ENCODE assay signal across 1 cellular context in the genomic region with DNA sequence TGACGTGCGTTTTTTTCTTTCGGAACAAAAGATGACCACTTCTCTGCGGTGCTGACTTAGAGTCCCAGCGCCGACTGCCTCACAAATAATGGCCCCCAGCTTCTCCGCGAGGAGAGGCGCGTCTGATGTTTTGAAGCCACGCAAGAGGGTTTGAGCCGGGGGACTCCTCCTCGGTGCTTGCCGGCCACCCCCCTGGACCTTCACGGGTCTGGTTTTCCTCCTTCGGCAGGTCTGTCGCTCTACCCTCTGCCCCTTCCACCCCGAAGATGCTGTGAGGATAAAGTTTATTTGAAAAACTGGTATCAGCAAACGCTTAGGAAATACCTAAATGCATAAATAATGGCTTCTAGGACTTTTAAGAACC.
TF ChIP-seq lines count a peak whose summit lies in the region.

No MANE protein-coding gene starts in this region.

TF ChIP-seq in WTC11, 78 proteins besides CTCF, POLR2A, EP300 and RAD21 (continued from another document):
- TF ChIP-seq, protein P1, sequence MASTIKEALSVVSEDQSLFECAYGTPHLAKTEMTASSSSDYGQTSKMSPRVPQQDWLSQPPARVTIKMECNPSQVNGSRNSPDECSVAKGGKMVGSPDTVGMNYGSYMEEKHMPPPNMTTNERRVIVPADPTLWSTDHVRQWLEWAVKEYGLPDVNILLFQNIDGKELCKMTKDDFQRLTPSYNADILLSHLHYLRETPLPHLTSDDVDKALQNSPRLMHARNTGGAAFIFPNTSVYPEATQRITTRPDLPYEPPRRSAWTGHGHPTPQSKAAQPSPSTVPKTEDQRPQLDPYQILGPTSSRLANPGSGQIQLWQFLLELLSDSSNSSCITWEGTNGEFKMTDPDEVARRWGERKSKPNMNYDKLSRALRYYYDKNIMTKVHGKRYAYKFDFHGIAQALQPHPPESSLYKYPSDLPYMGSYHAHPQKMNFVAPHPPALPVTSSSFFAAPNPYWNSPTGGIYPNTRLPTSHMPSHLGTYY (CRISPR knock-in tag; IDR thresholded peaks at IDR 0.05), result no peak
- TF ChIP-seq ZNF423 (CRISPR knock-in tag; IDR thresholded peaks at IDR 0.05) (no peak), IRF2 (CRISPR knock-in tag; IDR thresholded peaks at IDR 0.05; ENCODE audit: borderline replicate concordance, low read depth) (no peak), ZNF671 (CRISPR knock-in tag; IDR thresholded peaks at IDR 0.05) (no peak)
- TF ChIP-seq, protein P2, sequence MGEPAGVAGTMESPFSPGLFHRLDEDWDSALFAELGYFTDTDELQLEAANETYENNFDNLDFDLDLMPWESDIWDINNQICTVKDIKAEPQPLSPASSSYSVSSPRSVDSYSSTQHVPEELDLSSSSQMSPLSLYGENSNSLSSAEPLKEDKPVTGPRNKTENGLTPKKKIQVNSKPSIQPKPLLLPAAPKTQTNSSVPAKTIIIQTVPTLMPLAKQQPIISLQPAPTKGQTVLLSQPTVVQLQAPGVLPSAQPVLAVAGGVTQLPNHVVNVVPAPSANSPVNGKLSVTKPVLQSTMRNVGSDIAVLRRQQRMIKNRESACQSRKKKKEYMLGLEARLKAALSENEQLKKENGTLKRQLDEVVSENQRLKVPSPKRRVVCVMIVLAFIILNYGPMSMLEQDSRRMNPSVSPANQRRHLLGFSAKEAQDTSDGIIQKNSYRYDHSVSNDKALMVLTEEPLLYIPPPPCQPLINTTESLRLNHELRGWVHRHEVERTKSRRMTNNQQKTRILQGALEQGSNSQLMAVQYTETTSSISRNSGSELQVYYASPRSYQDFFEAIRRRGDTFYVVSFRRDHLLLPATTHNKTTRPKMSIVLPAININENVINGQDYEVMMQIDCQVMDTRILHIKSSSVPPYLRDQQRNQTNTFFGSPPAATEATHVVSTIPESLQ (CRISPR knock-in tag; IDR thresholded peaks at IDR 0.05), result no peak
TF ChIP-seq in WTC11: peak in this region for 0.
